18 cellular contexts compared by ENCODE assay signal in the genomic region with DNA sequence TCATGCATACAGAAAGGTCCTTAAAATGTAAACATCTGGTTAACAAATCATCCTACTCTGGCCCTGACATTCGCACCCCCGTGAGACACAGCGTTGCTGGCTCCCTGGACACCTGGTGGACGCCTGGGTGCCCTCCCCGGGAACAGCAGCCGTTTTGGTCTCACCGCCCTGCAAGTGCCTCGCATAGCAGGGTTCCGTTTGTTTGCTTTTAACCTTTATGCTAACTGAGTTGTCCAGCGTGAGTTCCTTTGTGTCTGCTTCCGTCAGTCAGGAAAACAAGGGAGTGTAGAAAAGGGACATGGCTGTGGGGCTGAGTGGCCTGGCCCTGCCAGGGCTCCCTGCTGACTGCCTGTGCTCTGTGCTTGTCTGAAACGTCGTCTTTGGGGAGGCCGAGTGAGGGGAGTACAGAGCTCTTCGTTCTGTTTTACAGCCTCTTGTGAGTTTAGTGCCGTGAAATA.
A peak's percentile ranks its signal among the peaks of the same experiment; 100 is the strongest.
DNase-seq lines count a peak whose midpoint lies in the region; ATAC-seq, FAIRE-seq and TF ChIP-seq lines count a peak whose summit lies in the region.
"Had no signal": no experiment of that assay in that cellular context is flagged by ENCODE, and none has a peak within 500 bp of the region (broad histone marks: within the 10 kb centered on the region; RNA-seq: fewer than 3 reads in every experiment).

No MANE protein-coding gene starts in this region.

- TF ChIP-seq POLR2A in sigmoid colon (IDR thresholded peaks at IDR 0.05): no peak

- H3K4me1 ChIP-seq in sigmoid colon: no peaks in the 10 kb centered on the region
- H3K4me1 ChIP-seq: A549 had no signal

- H3K36me3 Mint-ChIP-seq in activated CD4-positive, alpha-beta T cell treated with anti-CD3 and anti-CD28 coated beads for 36 hours (ENCODE audit: low read depth): peaks cover 35% of the 10 kb centered on the region

- TF ChIP-seq CTCF in sigmoid colon (IDR thresholded peaks at IDR 0.05) (no peak), D721Med (IDR thresholded peaks at IDR 0.05; ENCODE audit: insufficient read depth, missing control alignments) (no peak)

- no peaks in the 10 kb centered on the region for H3K9me3 Mint-ChIP-seq in activated CD4-positive, alpha-beta T cell treated with anti-CD3 and anti-CD28 coated beads for 36 hours (ENCODE audit: low read depth)
- H3K9me3 Mint-ChIP-seq: IgD-negative memory B cell; natural killer cell treated with Interleukin-12 subunit alpha and Interleukin-12 subunit beta and Interleukin-15 and Interleukin-18, amount 100 ng/mL, for 72 hours had no signal

- POLR2A ChIA-PET in activated CD4-positive, alpha-beta T cell treated with anti-CD3 and anti-CD28 coated beads for 36 hours (lab: Charles Lee): no interaction called here

- H3K27ac ChIP-seq in sigmoid colon: no peak overlapping the region
- H3K27ac ChIP-seq: A549, PC-9, upper lobe of left lung had no signal

- no peak for DNase-seq in activated CD4-positive, alpha-beta T cell treated with anti-CD3 and anti-CD28 coated beads for 36 hours
- DNase-seq in activated CD4-positive, alpha-beta T cell treated with anti-CD3 and anti-CD28 coated beads, Interleukin-2, amount 50 U/mL, for 48 hours: no peak
- DNase-seq in NCI-H748 (lab: John Stamatoyannopoulos, UW; ENCODE audit: unreplicated experiment): peak; percentile 59
- DNase-seq in globus pallidus (ENCODE audit: low spot score): peak; percentile 42
- DNase-seq in sigmoid colon: peak; percentile 43
- no peak for DNase-seq in dedifferentiated amniotic fluid mesenchymal stem cell (ENCODE audit: extremely low spot score)
- no peak for DNase-seq in D721Med (ENCODE audit: insufficient read length, low spot score)
- DNase-seq: DMS79, dorsolateral prefrontal cortex, NCI-H1694 treated with DMSO at 0.1 percent for 48 hours, PC-9 had no signal

- H3K36me3 ChIP-seq in sigmoid colon: peaks cover 30 to 89% (median 42%) of the 10 kb centered on the region in 4 donors

- no peaks in the 10 kb centered on the region for H3K27me3 ChIP-seq in sigmoid colon
- H3K27me3 ChIP-seq: dorsolateral prefrontal cortex, upper lobe of left lung had no signal

- H3K27me3 Mint-ChIP-seq in activated CD4-positive, alpha-beta T cell treated with anti-CD3 and anti-CD28 coated beads for 36 hours: no peaks in the 10 kb centered on the region
- H3K27me3 Mint-ChIP-seq: activated naive CD8-positive, alpha-beta T cell; IgD-negative memory B cell; natural killer cell treated with Interleukin-12 subunit alpha and Interleukin-12 subunit beta and Interleukin-15 and Interleukin-18, amount 100 ng/mL, for 72 hours had no signal

- intact Hi-C loops in activated CD4-positive, alpha-beta T cell treated with anti-CD3 and anti-CD28 coated beads for 36 hours (cut with DNase I, micrococcal nuclease): no loop called here
- intact Hi-C loops in sigmoid colon (cut with DNase I): no loop called here

- TF ChIP-seq EP300 in sigmoid colon (IDR thresholded peaks at IDR 0.05): no peak

- no peak for ATAC-seq in activated CD4-positive, alpha-beta T cell treated with anti-CD3 and anti-CD28 coated beads for 36 hours
- no peak for ATAC-seq in GM21526 (IDR thresholded peaks at IDR 0.05; ENCODE audit: low FRiP score, unreplicated experiment)
- ATAC-seq: A549, GM12878 had no signal

- CTCF ChIA-PET in activated CD4-positive, alpha-beta T cell treated with anti-CD3 and anti-CD28 coated beads for 36 hours (lab: Charles Lee): no interaction called here

- WGBS in sigmoid colon, 2 donors: 79 to 80% methylated on average over 16 of the region's 16 CpGs

- H3K4me1 Mint-ChIP-seq in activated CD4-positive, alpha-beta T cell treated with anti-CD3 and anti-CD28 coated beads for 36 hours: no peaks in the 10 kb centered on the region

- no peak for FAIRE-seq in D721Med (lab: Jason Lieb, UNC)
- FAIRE-seq: A549, GM12878 had no signal

- H3K27ac Mint-ChIP-seq in activated CD4-positive, alpha-beta T cell treated with anti-CD3 and anti-CD28 coated beads for 36 hours: peak overlapping the region; percentile 19
- H3K27ac Mint-ChIP-seq: activated naive CD8-positive, alpha-beta T cell had no signal

- no peaks in the 10 kb centered on the region for H3K9me3 ChIP-seq in sigmoid colon
- H3K9me3 ChIP-seq: A549, upper lobe of left lung had no signal

- H3K4me3 ChIP-seq in sigmoid colon: no peak overlapping the region
- H3K4me3 ChIP-seq: A549, dorsolateral prefrontal cortex, GM12878, PC-9, upper lobe of left lung had no signal

- H3K4me3 Mint-ChIP-seq in activated CD4-positive, alpha-beta T cell treated with anti-CD3 and anti-CD28 coated beads for 36 hours: no peak overlapping the region
- H3K4me3 Mint-ChIP-seq: activated naive CD8-positive, alpha-beta T cell; IgD-negative memory B cell; natural killer cell treated with Interleukin-12 subunit alpha and Interleukin-12 subunit beta and Interleukin-15 and Interleukin-18, amount 100 ng/mL, for 72 hours had no signal

Comparison
In these comparisons a context has a peak if more than half of its experiments do, and no peak if none do; other contexts are left out.
1. DNase-seq: peak in NCI-H748 (single experiment), globus pallidus (single experiment) and sigmoid colon (single experiment); none in activated CD4-positive, alpha-beta T cell treated with anti-CD3 and anti-CD28 coated beads for 36 hours (single experiment), activated CD4-positive, alpha-beta T cell treated with anti-CD3 and anti-CD28 coated beads, Interleukin-2, amount 50 U/mL, for 48 hours (0 of 2), dedifferentiated amniotic fluid mesenchymal stem cell (single experiment) and D721Med (single experiment).